ENCODE assay signal across 8 cellular contexts in the genomic region with DNA sequence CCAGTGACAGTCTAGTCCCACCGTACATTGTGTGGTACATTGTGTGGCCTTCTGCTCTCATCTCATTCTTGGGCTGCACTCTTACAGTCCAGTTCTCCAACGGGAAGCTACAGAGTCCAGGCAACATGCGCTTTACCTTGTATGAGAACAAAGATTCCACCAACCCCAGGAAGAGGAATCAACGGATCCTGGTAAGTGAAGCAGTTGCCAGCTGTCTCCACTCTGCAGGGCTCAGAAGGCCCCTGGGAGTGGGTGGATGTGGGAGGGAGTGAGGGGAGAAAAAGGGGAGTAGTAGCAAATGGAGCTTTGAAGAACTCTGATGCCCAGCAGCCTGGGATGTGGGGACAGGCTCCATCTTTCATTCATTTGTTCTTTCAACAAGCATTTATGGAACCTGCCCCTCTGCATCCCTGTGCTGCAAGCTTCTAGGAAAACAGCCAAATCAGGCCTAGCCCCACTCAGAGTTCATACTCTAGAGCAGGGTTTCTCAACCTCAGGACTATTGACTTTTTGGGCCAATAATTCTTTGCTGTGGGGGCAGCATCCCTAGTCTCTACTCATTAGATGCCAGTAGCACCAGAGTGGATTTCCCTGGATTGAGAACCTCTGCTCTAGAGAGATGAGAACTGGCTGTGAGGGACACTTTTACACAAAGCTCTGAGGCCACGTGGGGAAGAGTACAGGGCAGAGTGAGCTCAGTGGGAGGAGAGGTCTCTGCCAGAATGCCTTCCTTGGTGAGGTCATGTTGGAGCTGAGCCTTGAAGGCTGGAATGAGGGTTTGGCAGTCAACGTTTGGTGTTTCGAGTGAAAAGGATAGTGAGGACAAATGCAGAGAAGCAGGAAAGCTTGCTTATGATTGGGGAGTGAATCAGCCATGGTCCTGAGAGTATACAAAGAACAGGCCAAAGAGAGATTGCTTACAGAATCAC. TPM values are rescaled to one million over a fixed set of nuclear protein-coding genes. Genes with fewer than 3 reads are reported as not detected.
DNase-seq lines count a peak whose midpoint lies in the region; ATAC-seq, FAIRE-seq and TF ChIP-seq lines count a peak whose summit lies in the region.

No MANE protein-coding gene starts in this region.

- H3K27ac Mint-ChIP-seq in effector memory CD8-positive, alpha-beta T cell: peak overlapping the region; percentile 87 to 98
- peak overlapping the region; percentile 87 for H3K27ac Mint-ChIP-seq in mesothelial cell of epicardium

- peak overlapping the region; percentile 90 to 97 for H3K4me3 Mint-ChIP-seq in effector memory CD8-positive, alpha-beta T cell
- peak overlapping the region; percentile 83 for H3K4me3 Mint-ChIP-seq in mesothelial cell of epicardium

- peaks cover 28 to 30% of the 10 kb centered on the region in 2 donors for H3K4me1 Mint-ChIP-seq in effector memory CD8-positive, alpha-beta T cell (ENCODE audit: low read depth in 2 of 2)
- peaks cover 20% of the 10 kb centered on the region for H3K4me1 Mint-ChIP-seq in mesothelial cell of epicardium

- peaks cover 42% of the 10 kb centered on the region for H3K36me3 Mint-ChIP-seq in effector memory CD8-positive, alpha-beta T cell (ENCODE audit: insufficient read depth)
- peaks cover 14% of the 10 kb centered on the region for H3K36me3 Mint-ChIP-seq in mesothelial cell of epicardium

- peak; percentile 3 for DNase-seq in NCI-H510A treated with DMSO at 0.1 percent for 48 hours (lab: John Stamatoyannopoulos, UW)
- DNase-seq in NCI-H510A (lab: John Stamatoyannopoulos, UW): no peak
- DNase-seq in RWPE1 (ENCODE audit: low spot score): no peak
- no peak for DNase-seq in effector memory CD8-positive, alpha-beta T cell
- peak in 1 of 2 experiments; percentile 36 for DNase-seq in mesothelial cell of epicardium (ENCODE audit: low spot score in 2 of 2, unreplicated experiment in 2 of 2)
- peak; percentile 45 for DNase-seq in urothelium cell line (ENCODE audit: low spot score)
- DNase-seq in stimulated activated CD4-positive, alpha-beta T cell treated with anti-CD3 and anti-CD28 coated beads, Interleukin-4, amount 100 ng/mL, for 4 hours: no peak

- H3K27me3 Mint-ChIP-seq in effector memory CD8-positive, alpha-beta T cell: peaks cover 2 to 4% of the 10 kb centered on the region in 2 donors
- H3K27me3 Mint-ChIP-seq in mesothelial cell of epicardium (ENCODE audit: low read depth): no peaks in the 10 kb centered on the region

- TF ChIP-seq CTCF in RWPE1 (conservative IDR thresholded peaks at IDR 0.05; ENCODE audit: low read depth) (no peak), mesothelial cell of epicardium (IDR thresholded peaks at IDR 0.05; ENCODE audit: unreplicated experiment) (no peak)

- CTCF ChIA-PET in RWPE1 (lab: Yijun Ruan, JAX): interaction anchor here (0.7 to 1.5 kb wide), 4 partner anchors 8 to 1251 kb away, joined by 3 to 5 read pairs (median 4); no protein-coding TSS in a partner anchor

- H3K9me3 Mint-ChIP-seq in effector memory CD8-positive, alpha-beta T cell: no peaks in the 10 kb centered on the region
- H3K9me3 Mint-ChIP-seq in mesothelial cell of epicardium: no peaks in the 10 kb centered on the region

- no peak for ATAC-seq in effector memory CD8-positive, alpha-beta T cell (replicated peaks)
- no peak for ATAC-seq in HG03442 (IDR thresholded peaks at IDR 0.05; ENCODE audit: unreplicated experiment)

- FAIRE-seq in urothelium cell line (lab: Jason Lieb, UNC): no peak

- H3K27ac ChIP-seq in RWPE1: peak overlapping the region; percentile 79

- POLR2A ChIA-PET in RWPE1 (lab: Yijun Ruan, JAX; ENCODE audit: low non-redundant PET): interaction anchor here (1.6 kb wide), 1 partner anchor 22 kb away, joined by 3 read pairs; the partner anchor contains the start of gene ZBTB5

RNA-seq across cellular contexts. Expression of gene POLR1E, which starts 1.1 kb away (rescaled TPM):
- total RNA-seq in mesothelial cell of epicardium: 24.9 to 27.3 TPM (median 26.1 TPM) in 3 replicates

RNA-seq across cellular contexts. Expression of gene ZBTB5, which starts 21.6 kb away (rescaled TPM):
- total RNA-seq in mesothelial cell of epicardium: 34.2 to 35.3 TPM (median 35.2 TPM) in 3 replicates

Comparison
In these comparisons a context has a peak if more than half of its experiments do, and no peak if none do; other contexts are left out.
1. DNase-seq: peak in NCI-H510A treated with DMSO at 0.1 percent for 48 hours (single experiment) and urothelium cell line (single experiment); none in NCI-H510A (single experiment), RWPE1 (single experiment), effector memory CD8-positive, alpha-beta T cell (0 of 3) and stimulated activated CD4-positive, alpha-beta T cell treated with anti-CD3 and anti-CD28 coated beads, Interleukin-4, amount 100 ng/mL, for 4 hours (0 of 2).